ENCODE assay signal across 22 cellular contexts in the genomic region with DNA sequence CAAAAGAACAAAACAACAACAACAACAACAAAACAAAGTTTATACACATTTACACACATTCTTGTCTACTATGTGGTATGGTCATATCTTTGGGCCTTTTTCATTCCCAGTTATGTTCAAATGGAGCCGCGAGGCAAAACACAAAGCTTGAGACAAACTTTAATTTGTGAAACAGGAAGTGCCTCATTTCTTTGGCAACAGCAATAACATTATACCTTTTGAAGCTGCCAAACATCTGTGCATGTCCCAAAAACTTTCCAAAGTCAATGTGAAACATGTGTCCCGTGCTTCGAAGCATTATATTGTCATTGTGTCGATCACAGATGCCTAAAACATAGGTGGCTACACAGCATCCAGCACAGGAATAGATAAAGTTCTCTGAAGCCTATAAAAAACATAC.
"Had no signal": no experiment of that assay in that cellular context is flagged by ENCODE, and none has a peak within 500 bp of the region (broad histone marks: within the 10 kb centered on the region; RNA-seq: fewer than 3 reads in every experiment).

No MANE protein-coding gene starts in this region.

- H3K4me3 Mint-ChIP-seq: activated naive CD4-positive, alpha-beta T cell treated with anti-CD3 and anti-CD28 coated beads, Interleukin-2, amount 10 ng/mL, durations not matched to agents 7 days and 5 days; activated naive CD8-positive, alpha-beta T cell treated with anti-CD3 and anti-CD28 coated beads, Interleukin-2, amount 50 U/mL, for 24 hours; dendritic cell treated with granulocyte-macrophage colony-stimulating factor and Interleukin-4, amounts not matched to agents 40 ng/mL and 50 ng/mL, for 4 days; natural killer cell; WTC11 had no signal

- H3K27me3 Mint-ChIP-seq: activated naive CD4-positive, alpha-beta T cell treated with anti-CD3 and anti-CD28 coated beads, Interleukin-2, amount 10 ng/mL, durations not matched to agents 7 days and 5 days; activated naive CD8-positive, alpha-beta T cell treated with anti-CD3 and anti-CD28 coated beads, Interleukin-2, amount 50 U/mL, for 24 hours; dendritic cell treated with granulocyte-macrophage colony-stimulating factor and Interleukin-4, amounts not matched to agents 40 ng/mL and 50 ng/mL, for 4 days; progenitor cell of endocrine pancreas had no signal

- ATAC-seq: activated naive CD8-positive, alpha-beta T cell treated with anti-CD3 and anti-CD28 coated beads, Interleukin-2, amount 50 U/mL, for 24 hours; body of pancreas; heart left ventricle; left ventricle myocardium superior; natural killer cell; WTC11 had no signal

- H3K27ac Mint-ChIP-seq: activated naive CD4-positive, alpha-beta T cell treated with anti-CD3 and anti-CD28 coated beads, Interleukin-2, amount 10 ng/mL, durations not matched to agents 7 days and 5 days; activated naive CD8-positive, alpha-beta T cell treated with anti-CD3 and anti-CD28 coated beads, Interleukin-2, amount 50 U/mL, for 24 hours; dendritic cell treated with granulocyte-macrophage colony-stimulating factor and Interleukin-4, amounts not matched to agents 40 ng/mL and 50 ng/mL, for 4 days; natural killer cell; progenitor cell of endocrine pancreas; WTC11 had no signal

- H3K9me3 Mint-ChIP-seq: activated naive CD4-positive, alpha-beta T cell treated with anti-CD3 and anti-CD28 coated beads, Interleukin-2, amount 10 ng/mL, durations not matched to agents 7 days and 5 days; activated naive CD8-positive, alpha-beta T cell treated with anti-CD3 and anti-CD28 coated beads, Interleukin-2, amount 50 U/mL, for 24 hours; dendritic cell treated with granulocyte-macrophage colony-stimulating factor and Interleukin-4, amounts not matched to agents 40 ng/mL and 50 ng/mL, for 4 days; natural killer cell; WTC11 had no signal

- H3K4me1 Mint-ChIP-seq: activated naive CD4-positive, alpha-beta T cell treated with anti-CD3 and anti-CD28 coated beads, Interleukin-2, amount 10 ng/mL, durations not matched to agents 7 days and 5 days; activated naive CD8-positive, alpha-beta T cell treated with anti-CD3 and anti-CD28 coated beads, Interleukin-2, amount 50 U/mL, for 24 hours; natural killer cell; WTC11 had no signal

- DNase-seq: activated CD8-positive, alpha-beta memory T cell treated with anti-CD3 and anti-CD28 coated beads for 24 hours; activated CD8-positive, alpha-beta memory T cell treated with anti-CD3 and anti-CD28 coated beads, Interleukin-2, amount 50 U/mL, for 48 hours; activated effector memory CD4-positive, alpha-beta T cell treated with Interleukin-2 at 50 U/mL for 16 hours; activated naive CD4-positive, alpha-beta T cell treated with anti-CD3 and anti-CD28 coated beads, Interleukin-2, amount 10 ng/mL, durations not matched to agents 7 days and 5 days; activated naive CD8-positive, alpha-beta T cell treated with anti-CD3 and anti-CD28 coated beads, Interleukin-2, amount 50 U/mL, for 24 hours; activated T-cell treated with anti-CD3 and anti-CD28 coated beads, Interleukin-2, amount 50 U/mL, for 48 hours; anterior cingulate cortex; body of pancreas; effector memory CD4-positive, alpha-beta T cell; heart left ventricle; left ventricle myocardium superior; midbrain; natural killer cell; retina; stimulated activated CD4-positive, alpha-beta T cell treated with anti-CD3 and anti-CD28 coated beads, Interleukin-4, amount 100 ng/mL, for 1 hour; stimulated activated naive CD4-positive, alpha-beta T cell; T-helper 9 cell; testis; uterus had no signal
